Comparison of ENCODE assay signal across 8 cellular contexts in genomic region chr20:53579581-53580375, GRCh38. TPM values are rescaled to one million over a fixed set of nuclear protein-coding genes. Genes with fewer than 3 reads are reported as not detected.
DNase-seq lines count a peak whose midpoint lies in the region; ATAC-seq, FAIRE-seq and TF ChIP-seq lines count a peak whose summit lies in the region.

No MANE protein-coding gene starts in this region.

- H3K9me3 Mint-ChIP-seq in astrocyte (ENCODE audit: unreplicated experiment): no peaks in the 10 kb centered on the region

- intact Hi-C loops in left lung (cut with DNase I) (loop anchor here in 1 of 2 donors (5.0 kb wide), 1 partner anchor 358 kb away; no protein-coding TSS in a partner anchor), thyroid gland (cut with DNase I) (loop anchor here (5.0 kb wide), 2 partner anchors 338 to 363 kb away; no protein-coding TSS in a partner anchor)

- H3K36me3 Mint-ChIP-seq in astrocyte (ENCODE audit: low read depth, unreplicated experiment): peaks cover 15% of the 10 kb centered on the region

- WGBS in thyroid gland, 2 donors: 59 to 64% methylated on average over 10 of the region's 10 CpGs

- TF ChIP-seq CTCF in astrocyte (IDR thresholded peaks at IDR 0.05; ENCODE audit: insufficient read depth, low read depth, low read length) (no peak), left lung (IDR thresholded peaks at IDR 0.05) (no peak), thyroid gland (IDR thresholded peaks at IDR 0.05) (no peak), WERI-Rb-1 (IDR thresholded peaks at IDR 0.05; ENCODE audit: low read depth, low read length) (no peak)

- H3K4me1 ChIP-seq in astrocyte (ENCODE audit: insufficient read depth, low read length) (peaks cover 31% of the 10 kb centered on the region), left lung (peaks cover 10 to 74% of the 10 kb centered on the region in 2 donors), thyroid gland (peaks cover 19 to 53% of the 10 kb centered on the region in 2 donors)

- TF ChIP-seq POLR2A in thyroid gland (IDR thresholded peaks at IDR 0.05): no peak

- H3K27ac Mint-ChIP-seq in astrocyte (ENCODE audit: unreplicated experiment): peak overlapping the region; percentile 41

- peak overlapping the region; percentile 71 for H3K27ac ChIP-seq in astrocyte (ENCODE audit: low read depth, low read length)
- H3K27ac ChIP-seq in left lung: peak overlapping the region; percentile 63 to 87
- H3K27ac ChIP-seq in thyroid gland: peak overlapping the region; percentile 69 to 89 (median 72)
- no peak overlapping the region for H3K27ac ChIP-seq in WERI-Rb-1

- peak; percentile 20 for ATAC-seq in left lung
- no peak for ATAC-seq in HG03108 (IDR thresholded peaks at IDR 0.05; ENCODE audit: unreplicated experiment)

- DNase-seq in EH (ENCODE audit: low read depth): peak; percentile 80
- DNase-seq in NAMALWA (ENCODE audit: low spot score): peak; percentile 47
- peak; percentile 66 for DNase-seq in astrocyte (ENCODE audit: low read depth)
- peak in 1 of 2 donors; percentile 32 for DNase-seq in left lung
- no peak for DNase-seq in thyroid gland
- no peak for DNase-seq in NCI-H1092 (lab: John Stamatoyannopoulos, UW)
- DNase-seq in WERI-Rb-1: no peak

- peaks cover 61% of the 10 kb centered on the region for H4K20me1 ChIP-seq in astrocyte (ENCODE audit: insufficient read depth, low read length)

- H3K36me3 ChIP-seq in astrocyte (ENCODE audit: insufficient read depth, low read length) (peaks cover 49% of the 10 kb centered on the region), left lung (peaks cover 0 to 51% of the 10 kb centered on the region in 2 donors), thyroid gland (peaks cover 36 to 41% of the 10 kb centered on the region in 2 donors), WERI-Rb-1 (peaks cover 49% of the 10 kb centered on the region)

- no peaks in the 10 kb centered on the region for H3K27me3 ChIP-seq in astrocyte (ENCODE audit: insufficient read depth, low read length)
- H3K27me3 ChIP-seq in left lung: no peaks in the 10 kb centered on the region
- H3K27me3 ChIP-seq in thyroid gland: no peaks in the 10 kb centered on the region
- no peaks in the 10 kb centered on the region for H3K27me3 ChIP-seq in WERI-Rb-1 (ENCODE audit: insufficient read depth, low read depth, severe bottlenecking)

- peak overlapping the region; percentile 67 for H3K4me2 ChIP-seq in astrocyte (ENCODE audit: low read length)

- H3K4me3 ChIP-seq in astrocyte (ENCODE audit: insufficient read depth, low read depth, low read length) (no peak overlapping the region), left lung (peak overlapping the region in 1 of 2 donors; percentile 28), thyroid gland (replicated peaks in 1 of 3) (no peak overlapping the region), WERI-Rb-1 (ENCODE audit: low read depth, low read length) (no peak overlapping the region)

- H2AFZ ChIP-seq in astrocyte (ENCODE audit: low read depth, low read length): no peak overlapping the region

- H3K9ac ChIP-seq in astrocyte (ENCODE audit: low read length): peak overlapping the region; percentile 71

- no peak for FAIRE-seq in astrocyte (lab: Jason Lieb, UNC)

- peaks cover 97% of the 10 kb centered on the region for H3K79me2 ChIP-seq in astrocyte (ENCODE audit: insufficient read depth, low read length)

- H3K27me3 Mint-ChIP-seq in astrocyte (ENCODE audit: low read depth, unreplicated experiment): no peaks in the 10 kb centered on the region

- H3K9me3 ChIP-seq in astrocyte (ENCODE audit: insufficient read depth, low read depth, low read length): no peaks in the 10 kb centered on the region
- H3K9me3 ChIP-seq in left lung: no peaks in the 10 kb centered on the region
- H3K9me3 ChIP-seq in thyroid gland: no peaks in the 10 kb centered on the region
- H3K9me3 ChIP-seq in WERI-Rb-1 (ENCODE audit: severe bottlenecking): no peaks in the 10 kb centered on the region

- H3K4me1 Mint-ChIP-seq in astrocyte (ENCODE audit: low read depth, unreplicated experiment): peaks cover 37% of the 10 kb centered on the region

- peak overlapping the region; percentile 13 for H3K4me3 Mint-ChIP-seq in astrocyte (ENCODE audit: unreplicated experiment)

RNA-seq across cellular contexts. Expression of gene ZNF217, which starts 13.9 kb away (rescaled TPM):
- total RNA-seq in astrocyte (54.6 and 57.9 TPM in 2 replicates), left lung (10 to 100 TPM; 23.6 to 35.4 TPM), thyroid gland (10 to 100 TPM; 18.0 to 42.8 (median 27.8) TPM)

Comparison
In these comparisons a context has a peak if more than half of its experiments do, and no peak if none do; other contexts are left out.
1. DNase-seq: peak in EH (single experiment), NAMALWA (single experiment) and astrocyte (single experiment); none in thyroid gland (0 of 2), NCI-H1092 (single experiment) and WERI-Rb-1 (single experiment).